In the genomic region with DNA sequence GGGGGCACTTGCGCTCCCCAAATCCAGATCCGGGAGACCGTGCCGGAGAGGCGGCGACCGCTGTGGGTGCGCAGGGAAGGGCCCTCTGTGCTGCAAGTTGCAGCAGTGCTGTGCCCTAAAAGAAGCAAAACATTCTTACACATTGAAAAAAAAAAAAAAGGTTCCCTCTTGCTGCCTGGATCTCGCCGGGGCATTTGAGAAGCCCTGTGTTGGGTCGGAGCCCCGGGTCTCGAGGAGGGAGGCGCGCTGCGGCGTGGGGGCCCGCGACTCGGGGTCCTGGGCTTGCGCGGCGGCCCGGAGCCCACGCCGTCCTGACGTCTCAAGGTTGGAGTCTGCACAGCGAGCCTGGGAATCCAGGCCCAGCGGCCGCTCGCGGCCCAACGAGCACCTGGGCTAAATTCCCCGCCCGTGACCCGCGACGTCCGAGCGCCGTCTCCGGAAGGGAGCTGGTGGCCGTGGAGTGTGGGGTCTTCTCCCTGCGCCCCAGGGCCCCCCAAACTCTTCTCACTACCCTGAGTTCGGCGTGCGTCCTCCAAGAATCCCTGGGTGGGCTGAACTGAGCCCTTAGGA, we compare ENCODE assay signal across 9 cellular contexts. TPM values are rescaled to one million over a fixed set of nuclear protein-coding genes. Genes with fewer than 3 reads are reported as not detected.
DNase-seq lines count a peak whose midpoint lies in the region; ATAC-seq, FAIRE-seq and TF ChIP-seq lines count a peak whose summit lies in the region.
"Had no signal": no experiment of that assay in that cellular context is flagged by ENCODE, and none has a peak within 500 bp of the region (broad histone marks: within the 10 kb centered on the region; RNA-seq: fewer than 3 reads in every experiment).

No MANE protein-coding gene starts in this region.

- H3K27me3 ChIP-seq in HepG2 (ENCODE audit: control insufficient read depth in 1 of 2, insufficient read depth in 2 of 2, low read length in 2 of 2) (peaks cover 6 to 66% of the 10 kb centered on the region in 2 experiments), thymus (ENCODE audit: control insufficient read depth, insufficient read depth) (peaks cover 61% of the 10 kb centered on the region)

- 41% methylated on average over 30 of the region's 47 CpGs for WGBS in HepG2 (ENCODE audit: low lambda C conversion rate)
- 2% methylated on average over 47 of the region's 47 CpGs for WGBS in thymus

- no peaks in the 10 kb centered on the region for H3K79me2 ChIP-seq in HepG2 (ENCODE audit: insufficient read depth, low read length)

- no peak overlapping the region for H3K4me3 ChIP-seq in HepG2 (replicated peaks in 1 of 3; ENCODE audit: insufficient read depth in 1 of 3, low read depth in 2 of 3, low read length in 3 of 3)
- peak overlapping the region; percentile 44 for H3K4me3 ChIP-seq in thymus (ENCODE audit: low read length)

- 0 out of 2 replicates have a peak overlapping the region, but pooled peaks have one; percentile 7 for H3K4me2 ChIP-seq in HepG2 (ENCODE audit: low read depth, low read length)

- DNase-seq in stimulated activated CD4-positive, alpha-beta T cell treated with anti-CD3 and anti-CD28 coated beads, Interleukin-1b, Interleukin-23, amount 100 ng/mL, for 48 hours: peak; percentile 16
- no peak for DNase-seq in stimulated activated CD4-positive, alpha-beta T cell treated with anti-CD3 and anti-CD28 coated beads, Interleukin-12 subunit alpha, Interleukin-12 subunit beta, amount 100 ng/mL, for 4 hours
- DNase-seq in caudate nucleus (lab: John Stamatoyannopoulos, UW) (peak in 2 of 61 donors; percentile 20 to 58), HepG2 (ENCODE audit: low spot score) (no peak), Ammon's horn (ENCODE audit: low spot score) (no peak)
- DNase-seq in T-helper 2 cell treated with Interferon-gamma antibody and Interleukin-4, amounts not matched to agents 5 μg/mL and 100 μg/mL, for 36 hours (ENCODE audit: low spot score): no peak

- H3K9me3 Mint-ChIP-seq in T-helper 2 cell treated with Interferon-gamma antibody and Interleukin-4, amounts not matched to agents 5 μg/mL and 100 μg/mL, for 36 hours: no peaks in the 10 kb centered on the region
- H3K9me3 Mint-ChIP-seq: activated naive CD4-positive, alpha-beta T cell treated with anti-CD3 and anti-CD28 coated beads, Interleukin-2, amount 50 U/mL, for 72 hours had no signal

- H3K36me3 Mint-ChIP-seq in T-helper 2 cell treated with Interferon-gamma antibody and Interleukin-4, amounts not matched to agents 5 μg/mL and 100 μg/mL, for 36 hours (ENCODE audit: low read depth): no peaks in the 10 kb centered on the region

- TF ChIP-seq RAD21 in HepG2 (CRISPR knock-in tag; IDR thresholded peaks at IDR 0.05): no peak

- no peaks in the 10 kb centered on the region for H4K20me1 ChIP-seq in HepG2 (ENCODE audit: insufficient read depth, low read length)

- H3K4me1 ChIP-seq in HepG2 (ENCODE audit: insufficient read depth, low read length): peaks cover 5% of the 10 kb centered on the region; the same call in 1 of the 2 replicates
- peaks cover 4% of the 10 kb centered on the region for H3K4me1 ChIP-seq in thymus (ENCODE audit: control insufficient read depth, insufficient read depth, low read length)

- POLR2A ChIA-PET in HepG2 (lab: Yijun Ruan, JAX): no interaction called here

- TF ChIP-seq CTCF in HepG2 (CRISPR knock-in tag; IDR thresholded peaks at IDR 0.05): no peak

- H3K9me3 ChIP-seq in HepG2 (ENCODE audit: low read length): no peaks in the 10 kb centered on the region
- no peaks in the 10 kb centered on the region for H3K9me3 ChIP-seq in thymus (ENCODE audit: control insufficient read depth)

- intact Hi-C loops in HepG2 (cut with micrococcal nuclease; ENCODE audit: unreplicated experiment): no loop called here

- H3K36me3 ChIP-seq in HepG2 (replicated peaks in 1 of 2; ENCODE audit: control insufficient read depth in 1 of 2, insufficient read depth in 2 of 2, low read length in 2 of 2) (no peaks in the 10 kb centered on the region), thymus (ENCODE audit: control insufficient read depth, insufficient read depth) (no peaks in the 10 kb centered on the region)

- no TSS peak for BruUV-seq in HepG2 (replicated peaks; lab: Mats Ljungman, UMichigan)

- H3K27ac ChIP-seq in caudate nucleus (ENCODE audit: low read depth, low read length): peak overlapping the region; percentile 62
- H3K27ac ChIP-seq in HepG2 (ENCODE audit: extremely low read length, insufficient read depth, low read length): no peak overlapping the region
- H3K27ac ChIP-seq in thymus (ENCODE audit: low read depth): no peak overlapping the region

- no peak; the same call in none of the 3 replicates for ATAC-seq in HepG2
- no peak for ATAC-seq in GM18520 (IDR thresholded peaks at IDR 0.05; ENCODE audit: unreplicated experiment)

- H2AFZ ChIP-seq in HepG2 (ENCODE audit: low read length): no peak overlapping the region

- in situ Hi-C loops in HepG2 (cut with HindIII; ENCODE audit: extremely low pct_ligation_motif_present, low pct_unique_long_range_greater_than_20kb): no loop called here

- CTCF ChIA-PET in HepG2 (lab: Yijun Ruan, JAX; ENCODE audit: low intra/inter-chr PET ratio, low total read pairs): no interaction called here

- no peak for TF ChIP-seq POLR2A in HepG2 (IDR thresholded peaks at IDR 0.05; ENCODE audit: insufficient read depth in 1 of 2, low read depth in 2 of 2, low read length in 2 of 2)

- FAIRE-seq in HepG2 (lab: Jason Lieb, UNC): no peak

- H3K27ac Mint-ChIP-seq in T-helper 2 cell treated with Interferon-gamma antibody and Interleukin-4, amounts not matched to agents 5 μg/mL and 100 μg/mL, for 36 hours: no peak overlapping the region
- H3K27ac Mint-ChIP-seq: activated naive CD4-positive, alpha-beta T cell treated with anti-CD3 and anti-CD28 coated beads, Interleukin-2, amount 50 U/mL, for 72 hours had no signal

- TF ChIP-seq EP300 in HepG2 (IDR thresholded peaks at IDR 0.05; ENCODE audit: low read depth in 2 of 2, low read length in 2 of 2) (no peak), HepG2 (CRISPR knock-in tag; IDR thresholded peaks at IDR 0.05; ENCODE audit: borderline replicate concordance) (no peak)

- H3K9ac ChIP-seq in HepG2 (ENCODE audit: insufficient read depth, low read depth, low read length): no peak overlapping the region

- H3K4me1 Mint-ChIP-seq in T-helper 2 cell treated with Interferon-gamma antibody and Interleukin-4, amounts not matched to agents 5 μg/mL and 100 μg/mL, for 36 hours (ENCODE audit: low read depth): peaks cover 5% of the 10 kb centered on the region

- peaks cover 37% of the 10 kb centered on the region for H3K27me3 Mint-ChIP-seq in T-helper 2 cell treated with Interferon-gamma antibody and Interleukin-4, amounts not matched to agents 5 μg/mL and 100 μg/mL, for 36 hours (ENCODE audit: low read depth)

- no peak overlapping the region for H3K4me3 Mint-ChIP-seq in T-helper 2 cell treated with Interferon-gamma antibody and Interleukin-4, amounts not matched to agents 5 μg/mL and 100 μg/mL, for 36 hours

TF ChIP-seq in HepG2, 621 proteins besides CTCF, POLR2A, EP300 and RAD21 (continues in another document):
- peak; percentile 50; the same call in 1 of the 2 replicates for TF ChIP-seq EZH2 (conservative IDR thresholded peaks at IDR 0.05; ENCODE audit: low read depth, low read length)

RNA-seq across cellular contexts. Expression of a gene that starts 1.3 kb away (rescaled TPM):
- not detected in 2 replicates for total RNA-seq in HepG2 (2016; rRNA removed; fragmentation: Illumina TruSeq; extraction: Trizol)
- not detected in 2 replicates for total RNA-seq in HepG2 (2016; cell fraction: cytosol; rRNA removed; fragmentation: Illumina TruSeq; extraction: Trizol; ENCODE audit: low read depth)
- not detected in 2 replicates for total RNA-seq in HepG2 (2016; cell fraction: insoluble cytoplasmic fraction; rRNA removed; fragmentation: Illumina TruSeq; extraction: Trizol)
- total RNA-seq in HepG2 (2016; cell fraction: membrane; rRNA removed; fragmentation: Illumina TruSeq; extraction: Trizol): not detected in 2 replicates
- not detected in 2 replicates for total RNA-seq in HepG2 (2016; cell fraction: nucleus; rRNA removed; fragmentation: Illumina TruSeq; extraction: Trizol)
- polyA plus RNA-seq in HepG2 (2011; rRNA removed) (0.08 TPM in 1 of 2 replicates, not detected in the other), thymus (14.6 TPM)
- 0.04 and 0.05 TPM in 2 replicates for polyA plus RNA-seq in HepG2 (2011; cell fraction: cytosol; rRNA removed)
- polyA plus RNA-seq in HepG2 (2011; cell fraction: nucleus; rRNA removed): 0.02 TPM in 1 of 2 replicates, not detected in the other
- 0.08 TPM in 2 replicates for polyA plus RNA-seq in HepG2 (2012)
- not detected in 2 replicates for polyA plus RNA-seq in HepG2 (2016; cell fraction: cytosol; fragmentation: Illumina TruSeq; extraction: Trizol; ENCODE audit: low read depth)
- polyA plus RNA-seq in HepG2 (2016; cell fraction: insoluble cytoplasmic fraction; fragmentation: Illumina TruSeq; extraction: Trizol; ENCODE audit: low read depth): not detected in 2 replicates
- not detected in 2 replicates for polyA plus RNA-seq in HepG2 (2016; cell fraction: membrane; fragmentation: Illumina TruSeq; extraction: Trizol; ENCODE audit: low read depth)
- not detected in 2 replicates for polyA plus RNA-seq in HepG2 (2016; cell fraction: nucleus; fragmentation: Illumina TruSeq; extraction: Trizol; ENCODE audit: insufficient read depth, low read depth)
- polyA minus RNA-seq in HepG2 (2011; rRNA and poly(A)+ RNA removed; ENCODE audit: low replicate concordance): 1.2 and 101 TPM in 2 replicates
- 0.49 and 0.53 TPM in 2 replicates for polyA minus RNA-seq in HepG2 (2011; cell fraction: cytosol; rRNA and poly(A)+ RNA removed)
- 0.39 TPM in 1 of 2 replicates, not detected in the other for polyA minus RNA-seq in HepG2 (2011; cell fraction: nucleus; rRNA and poly(A)+ RNA removed)

Comparison
In these comparisons a context has a peak if more than half of its experiments do, and no peak if none do; other contexts are left out.
1. RNA of a gene that starts 1.3 kb away (polyA plus RNA-seq): 14.6 TPM in thymus (single experiment); 0.02 to 0.08 TPM in HepG2; every median in the first group is over 10 times any median in the second.